Comparison of ENCODE assay signal across 18 cellular contexts in genomic region chr2:202624133-202624532, GRCh38.
"Had no signal": no experiment of that assay in that cellular context is flagged by ENCODE, and none has a peak within 500 bp of the region (broad histone marks: within the 10 kb centered on the region; RNA-seq: fewer than 3 reads in every experiment).

No MANE protein-coding gene starts in this region.

- ATAC-seq: activated CD4-positive, CD25-positive, alpha-beta regulatory T cell treated with anti-CD3 and anti-CD28 coated beads, Interleukin-2, amount 50 U/mL, for 24 hours; activated T-cell treated with anti-CD3 and anti-CD28 coated beads, Interleukin-2, amount 50 U/mL, for 72 hours; gastroesophageal sphincter; heart right ventricle; left cardiac atrium; natural killer cell treated with Interleukin-12 subunit alpha and Interleukin-12 subunit beta and Interleukin-15 and Interleukin-18, amount 100 ng/mL, for 72 hours; stimulated activated naive CD8-positive, alpha-beta T cell treated with anti-CD3 and anti-CD28 coated beads, Interleukin-15, Interleukin-2, amounts not matched to agents 100 U/mL and 50 U/mL, for 24 hours had no signal

- H3K27me3 ChIP-seq: gastroesophageal sphincter, heart right ventricle had no signal

- H3K27ac ChIP-seq: coronary artery, epithelial cell of prostate, gastroesophageal sphincter, prostate gland, VCaP had no signal

- DNase-seq: activated CD4-positive, alpha-beta memory T cell treated with anti-CD3 and anti-CD28 coated beads, Interleukin-2, amount 10 ng/mL, durations not matched to agents 7 days and 5 days; activated CD4-positive, alpha-beta T cell treated with anti-CD3 and anti-CD28 coated beads, Interleukin-2, amount 10 ng/mL, durations not matched to agents 24 days and 14 days; activated effector memory CD4-positive, alpha-beta T cell treated with Interleukin-2 at 50 U/mL for 16 hours; activated naive CD4-positive, alpha-beta T cell treated with anti-CD3 and anti-CD28 coated beads for 36 hours; activated T-cell treated with anti-CD3 and anti-CD28 coated beads, Interleukin-2, amount 50 U/mL, for 72 hours; amygdala; heart right ventricle; islet precursor cell; left cardiac atrium; stimulated activated CD4-positive, alpha-beta T cell treated with anti-CD3 and anti-CD28 coated beads, Interleukin-4, amount 100 ng/mL, for 4 hours; stimulated activated naive CD8-positive, alpha-beta T cell treated with anti-CD3 and anti-CD28 coated beads, Interleukin-15, Interleukin-2, amounts not matched to agents 100 U/mL and 50 U/mL, for 24 hours had no signal

- H3K9me3 ChIP-seq: gastroesophageal sphincter, heart right ventricle, prostate gland had no signal

- H3K36me3 ChIP-seq: gastroesophageal sphincter, heart right ventricle, prostate gland had no signal

- H3K4me3 ChIP-seq: coronary artery, gastroesophageal sphincter, heart right ventricle, prostate gland had no signal

- H3K4me1 ChIP-seq: gastroesophageal sphincter, prostate gland had no signal
